In the genomic region with DNA sequence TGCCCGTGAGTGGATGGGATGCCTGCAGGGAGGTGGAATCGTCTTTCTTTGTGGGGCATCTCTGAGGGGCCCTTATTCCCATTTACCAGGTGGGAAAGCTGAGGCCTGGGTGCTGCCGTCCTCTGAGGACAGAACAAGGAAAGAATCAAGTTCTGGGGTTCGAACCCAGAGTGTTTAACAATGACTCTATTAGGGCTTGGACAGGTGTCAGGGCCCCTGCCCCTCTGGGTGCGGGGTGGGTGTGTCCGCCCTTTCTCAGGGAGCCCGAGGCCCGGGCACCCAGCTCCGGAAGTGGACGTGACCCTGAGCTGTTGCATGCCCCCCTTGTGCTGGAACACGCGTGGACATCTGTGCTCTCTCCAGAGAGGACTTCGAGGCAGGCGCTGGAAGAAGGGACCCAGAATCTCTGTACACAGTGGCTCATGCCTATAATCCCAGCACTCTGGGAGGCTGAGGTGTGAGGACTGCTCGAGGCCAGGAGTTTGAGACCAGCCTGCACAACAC, we compare ENCODE assay signal across 1 cellular context.
TF ChIP-seq lines count a peak whose summit lies in the region.

No MANE protein-coding gene starts in this region.

TF ChIP-seq in HEK293, 187 proteins besides CTCF, POLR2A, EP300 and RAD21:
- TF ChIP-seq ZNF155 (tag by site-specific recombination; IDR thresholded peaks at IDR 0.05) (no peak), ZNF548 (tag by site-specific recombination; IDR thresholded peaks at IDR 0.05) (no peak), ZNF701 (tag by site-specific recombination; IDR thresholded peaks at IDR 0.05) (no peak), KLF9 (tag by site-specific recombination; IDR thresholded peaks at IDR 0.05; ENCODE audit: low read depth) (peak; percentile 66), ZNF366 (tag by site-specific recombination; conservative IDR thresholded peaks at IDR 0.05) (no peak), ZNF335 (tag by site-specific recombination; conservative IDR thresholded peaks at IDR 0.05) (no peak)
